Comparison of ENCODE assay signal across 27 cellular contexts in the genomic region with DNA sequence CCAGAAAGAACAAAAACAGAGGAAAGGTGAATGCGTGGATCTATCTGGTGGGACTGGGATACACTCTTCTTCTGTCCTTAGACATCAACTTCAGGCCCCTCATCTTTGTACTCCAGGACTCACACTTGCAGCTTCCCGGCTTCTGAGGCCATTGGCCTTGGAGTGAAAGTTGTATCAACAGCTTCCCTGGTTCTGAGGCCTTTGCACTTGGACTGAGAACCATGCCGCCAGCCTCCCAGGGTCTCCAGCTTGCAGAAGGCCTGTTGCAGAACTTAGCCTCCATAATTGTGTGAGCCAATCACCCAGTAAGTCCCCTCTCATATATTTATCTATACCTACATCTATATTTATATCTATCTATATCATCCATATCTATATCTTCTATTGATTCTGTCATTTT.
"Had no signal": no experiment of that assay in that cellular context is flagged by ENCODE, and none has a peak within 500 bp of the region (broad histone marks: within the 10 kb centered on the region; RNA-seq: fewer than 3 reads in every experiment).

No MANE protein-coding gene starts in this region.

- ATAC-seq: stimulated activated effector memory CD8-positive, alpha-beta T cell treated with anti-CD3 and anti-CD28 coated beads, Interleukin-12 subunit alpha, Interleukin-12 subunit beta, amount 100 ng/mL, for 72 hours; stimulated activated memory B cell treated with anti-CD40 and anti-IgM and Interleukin-4, amounts not matched to agents 10 μg/mL and 1 μg/mL and 100 μg/mL, for 72 hours; stimulated activated naive B cell treated with anti-CD40 and anti-IgM and Interleukin-4, amounts not matched to agents 10 μg/mL and 1 μg/mL and 100 μg/mL, for 72 hours; stimulated activated naive CD8-positive, alpha-beta T cell treated with anti-CD3 and anti-CD28 coated beads, Interleukin-15, amount 100 ng/mL, for 72 hours; stimulated activated naive CD8-positive, alpha-beta T cell treated with anti-CD3 and anti-CD28 coated beads, Interleukin-15, Interleukin-2, amounts not matched to agents 100 U/mL and 50 U/mL, for 24 hours; upper lobe of right lung had no signal

- H3K9me3 ChIP-seq: stomach, suprapubic skin, testis, thoracic aorta, thyroid gland, tibial artery, tibial nerve, transverse colon, upper lobe of left lung, upper lobe of right lung, uterus, vagina had no signal

- FAIRE-seq: urothelium cell line had no signal

- H3K4me3 ChIP-seq: stomach, suprapubic skin, testis, thoracic aorta, thyroid gland, tibial artery, tibial nerve, transverse colon, upper lobe of left lung, upper lobe of right lung, uterus, vagina had no signal

- H3K4me1 ChIP-seq: suprapubic skin, testis, thyroid gland, transverse colon, upper lobe of left lung, upper lobe of right lung, uterus, vagina had no signal

- H3K27ac ChIP-seq: stomach, suprapubic skin, testis, thoracic aorta, thyroid gland, tibial artery, tibial nerve, transverse colon, upper lobe of left lung, upper lobe of right lung, uterus, vagina had no signal

- H3K36me3 ChIP-seq: stomach, suprapubic skin, thoracic aorta, thyroid gland, tibial artery, transverse colon, upper lobe of left lung, upper lobe of right lung, uterus, vagina had no signal

- H3K27me3 ChIP-seq: stomach, suprapubic skin, testis, thyroid gland, tibial artery, tibial nerve, transverse colon, upper lobe of left lung, upper lobe of right lung, uterus, vagina had no signal

- DNase-seq: stimulated activated CD4-positive, alpha-beta T cell treated with anti-CD3 and anti-CD28 coated beads, Interleukin-2, amount 100 ng/mL, for 48 hours; stimulated activated CD4-positive, alpha-beta T cell treated with anti-CD3 and anti-CD28 coated beads, Interleukin-4, amount 100 ng/mL, for 1 hour; stimulated activated CD4-positive, alpha-beta T cell treated with anti-CD3 and anti-CD28 coated beads, Interleukin-4, amount 100 ng/mL, for 24 hours; stimulated activated CD4-positive, alpha-beta T cell treated with anti-CD3 and anti-CD28 coated beads, Interleukin-4, amount 100 ng/mL, for 4 hours; stimulated activated CD8-positive, alpha-beta memory T cell treated with anti-CD3 and anti-CD28 coated beads, Interleukin-4, amount 100 ng/mL, for 48 hours; stimulated activated naive B cell treated with anti-CD40 and anti-IgM and Interleukin-4, amounts not matched to agents 10 μg/mL and 1 μg/mL and 100 μg/mL, for 72 hours; stimulated activated naive CD4-positive, alpha-beta T cell; stimulated activated naive CD4-positive, alpha-beta T cell treated with Interleukin-2 at 50 U/mL for 16 hours; stimulated activated naive CD8-positive, alpha-beta T cell treated with anti-CD3 and anti-CD28 coated beads, Interleukin-15, amount 100 ng/mL, for 72 hours; stimulated activated naive CD8-positive, alpha-beta T cell treated with anti-CD3 and anti-CD28 coated beads, Interleukin-15, Interleukin-2, amounts not matched to agents 100 U/mL and 50 U/mL, for 24 hours; stomach; substantia nigra; testis; thyroid gland; tibial artery; transverse colon; trophoblast cell; upper lobe of left lung; upper lobe of right lung; uterus had no signal
